ENCODE assay signal across 15 cellular contexts in genomic region chr4:102335616-102336015, GRCh38. TPM values are rescaled to one million over a fixed set of nuclear protein-coding genes. Genes with fewer than 3 reads are reported as not detected.
DNase-seq lines count a peak whose midpoint lies in the region; ATAC-seq and TF ChIP-seq lines count a peak whose summit lies in the region.
"Had no signal": no experiment of that assay in that cellular context is flagged by ENCODE, and none has a peak within 500 bp of the region (broad histone marks: within the 10 kb centered on the region; RNA-seq: fewer than 3 reads in every experiment).

No MANE protein-coding gene starts in this region.

- DNase-seq in activated naive CD4-positive, alpha-beta T cell treated with anti-CD3 and anti-CD28 coated beads, Interleukin-2, amount 50 U/mL, for 72 hours (ENCODE audit: low spot score in 2 of 2): no peak
- DNase-seq in activated naive CD4-positive, alpha-beta T cell treated with Interleukin-2 at 50 U/mL for 16 hours: no peak
- no peak for DNase-seq in activated T-helper 1 cell treated with anti-CD3 and anti-CD28 coated beads, Interleukin-12 subunit alpha, Interleukin-12 subunit beta, Interleukin-2, Interleukin-4 antibody, amounts not matched to agents 30 ng/mL and 10 ng/mL and 1 ng/mL, durations not matched to agents 14 hours and 24 hours and 36 hours (ENCODE audit: low spot score)
- DNase-seq in RWPE1 (ENCODE audit: low spot score) (no peak), NAMALWA (ENCODE audit: low spot score) (no peak), foreskin melanocyte (no peak)
- DNase-seq: COR-L47, HCEC 1CT, Kasumi-1, NCI-H1436 treated with DMSO at 0.1 percent for 48 hours, NCI-H446, PC-3 had no signal

- CTCF ChIA-PET in RWPE1 (lab: Yijun Ruan, JAX): no interaction called here

- H3K27me3 Mint-ChIP-seq in activated T-helper 1 cell treated with anti-CD3 and anti-CD28 coated beads, Interleukin-12 subunit alpha, Interleukin-12 subunit beta, Interleukin-2, Interleukin-4 antibody, amounts not matched to agents 30 ng/mL and 10 ng/mL and 1 ng/mL, durations not matched to agents 14 hours and 24 hours and 36 hours (ENCODE audit: insufficient read depth): no peaks in the 10 kb centered on the region

- TF ChIP-seq CTCF in RWPE1 (conservative IDR thresholded peaks at IDR 0.05; ENCODE audit: low read depth): no peak

- H3K36me3 Mint-ChIP-seq in activated naive CD4-positive, alpha-beta T cell treated with anti-CD3 and anti-CD28 coated beads, Interleukin-2, amount 50 U/mL, for 72 hours: peaks cover 3 to 13% of the 10 kb centered on the region in 2 donors
- peaks cover 30% of the 10 kb centered on the region for H3K36me3 Mint-ChIP-seq in activated T-helper 1 cell treated with anti-CD3 and anti-CD28 coated beads, Interleukin-12 subunit alpha, Interleukin-12 subunit beta, Interleukin-2, Interleukin-4 antibody, amounts not matched to agents 30 ng/mL and 10 ng/mL and 1 ng/mL, durations not matched to agents 14 hours and 24 hours and 36 hours (ENCODE audit: low read depth)

- POLR2A ChIA-PET in RWPE1 (lab: Yijun Ruan, JAX; ENCODE audit: low non-redundant PET): no interaction called here

- intact Hi-C loops in activated T-helper 1 cell treated with anti-CD3 and anti-CD28 coated beads, Interleukin-12 subunit alpha, Interleukin-12 subunit beta, Interleukin-2, Interleukin-4 antibody, amounts not matched to agents 30 ng/mL and 10 ng/mL and 1 ng/mL, durations not matched to agents 14 hours and 24 hours and 36 hours (cut with micrococcal nuclease): no loop called here

- no peaks in the 10 kb centered on the region for H3K9me3 Mint-ChIP-seq in activated naive CD4-positive, alpha-beta T cell treated with anti-CD3 and anti-CD28 coated beads, Interleukin-2, amount 50 U/mL, for 72 hours
- H3K9me3 Mint-ChIP-seq in activated T-helper 1 cell treated with anti-CD3 and anti-CD28 coated beads, Interleukin-12 subunit alpha, Interleukin-12 subunit beta, Interleukin-2, Interleukin-4 antibody, amounts not matched to agents 30 ng/mL and 10 ng/mL and 1 ng/mL, durations not matched to agents 14 hours and 24 hours and 36 hours: no peaks in the 10 kb centered on the region
- H3K9me3 Mint-ChIP-seq: CD14-positive monocyte had no signal

- no peak overlapping the region for H3K4me3 Mint-ChIP-seq in activated T-helper 1 cell treated with anti-CD3 and anti-CD28 coated beads, Interleukin-12 subunit alpha, Interleukin-12 subunit beta, Interleukin-2, Interleukin-4 antibody, amounts not matched to agents 30 ng/mL and 10 ng/mL and 1 ng/mL, durations not matched to agents 14 hours and 24 hours and 36 hours
- H3K4me3 Mint-ChIP-seq: CD14-positive monocyte had no signal

- H3K27ac Mint-ChIP-seq in activated naive CD4-positive, alpha-beta T cell treated with anti-CD3 and anti-CD28 coated beads, Interleukin-2, amount 50 U/mL, for 72 hours: peak overlapping the region in 1 of 2 donors; percentile 42
- peak overlapping the region; percentile 26 for H3K27ac Mint-ChIP-seq in activated T-helper 1 cell treated with anti-CD3 and anti-CD28 coated beads, Interleukin-12 subunit alpha, Interleukin-12 subunit beta, Interleukin-2, Interleukin-4 antibody, amounts not matched to agents 30 ng/mL and 10 ng/mL and 1 ng/mL, durations not matched to agents 14 hours and 24 hours and 36 hours
- H3K27ac Mint-ChIP-seq: CD14-positive monocyte had no signal

- no peak overlapping the region for H3K27ac ChIP-seq in RWPE1
- H3K27ac ChIP-seq: SK-N-MC had no signal

- ATAC-seq in activated naive CD4-positive, alpha-beta T cell treated with anti-CD3 and anti-CD28 coated beads, Interleukin-2, amount 50 U/mL, for 72 hours: peak; percentile 64 to 74
- peak; percentile 43 for ATAC-seq in HG03175 (IDR thresholded peaks at IDR 0.05; ENCODE audit: unreplicated experiment)
- ATAC-seq: PC-3 had no signal

- H3K4me1 Mint-ChIP-seq in activated T-helper 1 cell treated with anti-CD3 and anti-CD28 coated beads, Interleukin-12 subunit alpha, Interleukin-12 subunit beta, Interleukin-2, Interleukin-4 antibody, amounts not matched to agents 30 ng/mL and 10 ng/mL and 1 ng/mL, durations not matched to agents 14 hours and 24 hours and 36 hours (ENCODE audit: low read depth): peaks cover 62% of the 10 kb centered on the region

RNA-seq across cellular contexts. Expression of gene SLC39A8, which starts 9.7 kb away (rescaled TPM):
- 10 to 100 TPM; 37.4 to 41.9 TPM for total RNA-seq in activated naive CD4-positive, alpha-beta T cell treated with anti-CD3 and anti-CD28 coated beads, Interleukin-2, amount 50 U/mL, for 72 hours
- 85.2 and 87.8 TPM in 2 replicates for total RNA-seq in activated T-helper 1 cell treated with anti-CD3 and anti-CD28 coated beads, Interleukin-12 subunit alpha, Interleukin-12 subunit beta, Interleukin-2, Interleukin-4 antibody, amounts not matched to agents 30 ng/mL and 10 ng/mL and 1 ng/mL, durations not matched to agents 14 hours and 24 hours and 36 hours
